ENCODE assay signal across 1 cellular context in the genomic region with DNA sequence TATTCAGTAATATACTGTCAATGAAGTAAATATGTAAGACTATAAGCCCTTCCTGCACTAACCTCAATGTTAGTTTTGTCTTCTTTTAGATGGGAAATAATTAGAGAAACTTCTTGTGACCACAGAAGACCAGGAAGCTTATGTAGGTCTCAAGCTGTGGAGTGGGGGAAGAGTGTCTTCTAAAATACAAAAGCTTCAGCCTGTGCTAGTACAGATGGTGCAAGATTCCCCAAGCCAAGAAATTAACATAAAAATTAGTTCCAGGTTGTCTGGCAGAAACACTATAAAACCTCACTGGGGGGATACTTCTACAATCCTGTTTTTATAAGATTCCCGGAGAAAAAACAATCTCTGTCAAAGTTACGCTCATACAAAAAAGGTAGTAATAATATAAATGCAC.
TF ChIP-seq lines count a peak whose summit lies in the region.

No MANE protein-coding gene starts in this region.

TF ChIP-seq in IMR-90, 13 proteins besides CTCF, POLR2A, EP300 and RAD21:
- TF ChIP-seq NFE2L2 (IDR thresholded peaks at IDR 0.05; ENCODE audit: low read depth, low read length) (no peak), MAFK (IDR thresholded peaks at IDR 0.05; ENCODE audit: low read depth, low read length) (no peak), BHLHE40 (IDR thresholded peaks at IDR 0.05; ENCODE audit: low read depth, low read length) (no peak), RCOR1 (IDR thresholded peaks at IDR 0.05; ENCODE audit: insufficient replicate concordance, low read length) (no peak), CHD1 (IDR thresholded peaks at IDR 0.05; ENCODE audit: low read depth, low read length) (no peak), SMC3 (IDR thresholded peaks at IDR 0.05; ENCODE audit: low read depth, low read length) (no peak), FOS (IDR thresholded peaks at IDR 0.05; ENCODE audit: low read depth, low read length) (no peak), RFX5 (IDR thresholded peaks at IDR 0.05; ENCODE audit: low read depth, low read length) (no peak), MAZ (IDR thresholded peaks at IDR 0.05; ENCODE audit: borderline replicate concordance, low read depth, low read length) (no peak), MXI1 (IDR thresholded peaks at IDR 0.05; ENCODE audit: borderline replicate concordance, low read depth, low read length) (no peak), CEBPB (IDR thresholded peaks at IDR 0.05; ENCODE audit: low read depth, low read length) (no peak)
- TF ChIP-seq, protein P1, sequence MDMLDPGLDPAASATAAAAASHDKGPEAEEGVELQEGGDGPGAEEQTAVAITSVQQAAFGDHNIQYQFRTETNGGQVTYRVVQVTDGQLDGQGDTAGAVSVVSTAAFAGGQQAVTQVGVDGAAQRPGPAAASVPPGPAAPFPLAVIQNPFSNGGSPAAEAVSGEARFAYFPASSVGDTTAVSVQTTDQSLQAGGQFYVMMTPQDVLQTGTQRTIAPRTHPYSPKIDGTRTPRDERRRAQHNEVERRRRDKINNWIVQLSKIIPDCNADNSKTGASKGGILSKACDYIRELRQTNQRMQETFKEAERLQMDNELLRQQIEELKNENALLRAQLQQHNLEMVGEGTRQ (IDR thresholded peaks at IDR 0.05; ENCODE audit: low read depth, low read length) = no peak
- TF ChIP-seq, protein P2, sequence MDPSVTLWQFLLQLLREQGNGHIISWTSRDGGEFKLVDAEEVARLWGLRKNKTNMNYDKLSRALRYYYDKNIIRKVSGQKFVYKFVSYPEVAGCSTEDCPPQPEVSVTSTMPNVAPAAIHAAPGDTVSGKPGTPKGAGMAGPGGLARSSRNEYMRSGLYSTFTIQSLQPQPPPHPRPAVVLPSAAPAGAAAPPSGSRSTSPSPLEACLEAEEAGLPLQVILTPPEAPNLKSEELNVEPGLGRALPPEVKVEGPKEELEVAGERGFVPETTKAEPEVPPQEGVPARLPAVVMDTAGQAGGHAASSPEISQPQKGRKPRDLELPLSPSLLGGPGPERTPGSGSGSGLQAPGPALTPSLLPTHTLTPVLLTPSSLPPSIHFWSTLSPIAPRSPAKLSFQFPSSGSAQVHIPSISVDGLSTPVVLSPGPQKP (IDR thresholded peaks at IDR 0.05; ENCODE audit: borderline replicate concordance, low read depth, low read length) = no peak
